23 cellular contexts compared by ENCODE assay signal in genomic region chr1:234402939-234403338, GRCh38. TPM values are rescaled to one million over a fixed set of nuclear protein-coding genes. Genes with fewer than 3 reads are reported as not detected.
A peak's percentile ranks its signal among the peaks of the same experiment; 100 is the strongest.
DNase-seq lines count a peak whose midpoint lies in the region; ATAC-seq, FAIRE-seq and TF ChIP-seq lines count a peak whose summit lies in the region.
"Had no signal": no experiment of that assay in that cellular context is flagged by ENCODE, and none has a peak within 500 bp of the region (broad histone marks: within the 10 kb centered on the region; RNA-seq: fewer than 3 reads in every experiment).

No MANE protein-coding gene starts in this region.

- H2AFZ ChIP-seq in K562 (ENCODE audit: low read depth, low read length) (no peak overlapping the region), OCI-LY7 (ENCODE audit: low read length) (no peak overlapping the region)

- H3K27ac Mint-ChIP-seq in activated naive CD8-positive, alpha-beta T cell = peak overlapping the region; percentile 76
- no peak overlapping the region for H3K27ac Mint-ChIP-seq in activated naive CD8-positive, alpha-beta T cell treated with anti-CD3 and anti-CD28 coated beads for 36 hours
- peak overlapping the region; percentile 6 for H3K27ac Mint-ChIP-seq in stimulated activated memory B cell treated with anti-CD40 and anti-IgM and Interleukin-4, amounts not matched to agents 10 μg/mL and 1 μg/mL and 100 μg/mL, for 72 hours

- no peak for TF ChIP-seq EP300 in K562 (IDR thresholded peaks at IDR 0.05; ENCODE audit: low read length)

- H3K9me2 ChIP-seq in OCI-LY7 (ENCODE audit: insufficient read depth, low read length) = no peaks in the 10 kb centered on the region

- intact Hi-C loops in K562 (cut with micrococcal nuclease) = no loop called here
- intact Hi-C loops in OCI-LY7 (cut with micrococcal nuclease; ENCODE audit: unreplicated experiment) = no loop called here

- 54% methylated on average over 3 of the region's 3 CpGs for WGBS in K562 (ENCODE audit: insufficient coverage, low coverage, missing lambda C conversion rate)

- H3K9ac ChIP-seq in K562 (ENCODE audit: insufficient read depth in 1 of 2, low read depth in 2 of 2, low read length in 2 of 2) = no peak overlapping the region

- H3K79me2 ChIP-seq in K562 (ENCODE audit: control insufficient read depth, insufficient read depth, low read length) (no peaks in the 10 kb centered on the region), OCI-LY7 (ENCODE audit: insufficient read depth, low read depth, low read length) (no peaks in the 10 kb centered on the region)

- no peak overlapping the region for H3K4me2 ChIP-seq in K562 (ENCODE audit: insufficient read depth, low read length)
- no peak overlapping the region for H3K4me2 ChIP-seq in OCI-LY7 (ENCODE audit: low read length)

- H3K27me3 Mint-ChIP-seq in activated naive CD8-positive, alpha-beta T cell = no peaks in the 10 kb centered on the region
- H3K27me3 Mint-ChIP-seq in activated naive CD8-positive, alpha-beta T cell treated with anti-CD3 and anti-CD28 coated beads for 36 hours = no peaks in the 10 kb centered on the region
- H3K27me3 Mint-ChIP-seq in stimulated activated memory B cell treated with anti-CD40 and anti-IgM and Interleukin-4, amounts not matched to agents 10 μg/mL and 1 μg/mL and 100 μg/mL, for 72 hours = no peaks in the 10 kb centered on the region
- H3K27me3 Mint-ChIP-seq: stimulated activated naive CD8-positive, alpha-beta T cell treated with anti-CD3 and anti-CD28 coated beads, Interleukin-15, amount 100 ng/mL, for 72 hours had no signal

- no peak overlapping the region for H3K4me3 Mint-ChIP-seq in activated naive CD8-positive, alpha-beta T cell
- no peak overlapping the region for H3K4me3 Mint-ChIP-seq in activated naive CD8-positive, alpha-beta T cell treated with anti-CD3 and anti-CD28 coated beads for 36 hours
- H3K4me3 Mint-ChIP-seq in stimulated activated memory B cell treated with anti-CD40 and anti-IgM and Interleukin-4, amounts not matched to agents 10 μg/mL and 1 μg/mL and 100 μg/mL, for 72 hours = no peak overlapping the region

- TF ChIP-seq RAD21 in K562 (CRISPR knock-in tag; conservative IDR thresholded peaks at IDR 0.05 in 1 of 2, IDR thresholded peaks at IDR 0.05 in 1 of 2) = no peak

- no peaks in the 10 kb centered on the region for H3K27me3 ChIP-seq in K562 (ENCODE audit: control insufficient read depth in 2 of 2, insufficient read depth in 2 of 2, low read length in 2 of 2)
- H3K27me3 ChIP-seq: breast epithelium, colonic mucosa, esophagus squamous epithelium, gastroesophageal sphincter, tibial artery had no signal

- no peak for ATAC-seq in K562
- ATAC-seq in stimulated activated memory B cell treated with anti-CD40 and anti-IgM and Interleukin-4, amounts not matched to agents 10 μg/mL and 1 μg/mL and 100 μg/mL, for 72 hours = no peak
- ATAC-seq: gastroesophageal sphincter; stimulated activated naive CD8-positive, alpha-beta T cell treated with anti-CD3 and anti-CD28 coated beads, Interleukin-15, amount 100 ng/mL, for 72 hours had no signal

- POLR2A ChIA-PET in K562 (lab: Yijun Ruan, JAX) (interaction anchor here (0.5 kb wide), 1 partner anchor 1218 kb away, joined by 4 read pairs; no protein-coding TSS in a partner anchor), OCI-LY7 (lab: Charles Lee) (no interaction called here)

- no peaks in the 10 kb centered on the region for H3K9me1 ChIP-seq in K562 (ENCODE audit: control insufficient read depth, insufficient read depth, low read length)

- H3K9me3 Mint-ChIP-seq in activated naive CD8-positive, alpha-beta T cell (ENCODE audit: low read depth) = no peaks in the 10 kb centered on the region
- no peaks in the 10 kb centered on the region for H3K9me3 Mint-ChIP-seq in activated naive CD8-positive, alpha-beta T cell treated with anti-CD3 and anti-CD28 coated beads for 36 hours
- H3K9me3 Mint-ChIP-seq in stimulated activated memory B cell treated with anti-CD40 and anti-IgM and Interleukin-4, amounts not matched to agents 10 μg/mL and 1 μg/mL and 100 μg/mL, for 72 hours = no peaks in the 10 kb centered on the region
- H3K9me3 Mint-ChIP-seq: stimulated activated naive CD8-positive, alpha-beta T cell treated with anti-CD3 and anti-CD28 coated beads, Interleukin-15, amount 100 ng/mL, for 72 hours had no signal

- H3K4me1 ChIP-seq in K562 (replicated peaks in 1 of 2; ENCODE audit: control insufficient read depth in 2 of 2, insufficient read depth in 2 of 2, low read length in 2 of 2) = peaks cover 0 to 5% of the 10 kb centered on the region in 2 experiments; a peak in 2 of 5 replicates
- peaks cover 3% of the 10 kb centered on the region for H3K4me1 ChIP-seq in OCI-LY7 (ENCODE audit: insufficient read depth, low read length, poor library complexity, severe bottlenecking)
- H3K4me1 ChIP-seq: breast epithelium, colonic mucosa, tibial artery had no signal

- peaks cover 18% of the 10 kb centered on the region for H3K36me3 Mint-ChIP-seq in activated naive CD8-positive, alpha-beta T cell
- H3K36me3 Mint-ChIP-seq in activated naive CD8-positive, alpha-beta T cell treated with anti-CD3 and anti-CD28 coated beads for 36 hours = peaks cover 25% of the 10 kb centered on the region
- peaks cover 35% of the 10 kb centered on the region for H3K36me3 Mint-ChIP-seq in stimulated activated memory B cell treated with anti-CD40 and anti-IgM and Interleukin-4, amounts not matched to agents 10 μg/mL and 1 μg/mL and 100 μg/mL, for 72 hours

- FAIRE-seq in K562 (lab: Jason Lieb, UNC) = no peak
- FAIRE-seq: keratinocyte had no signal

- BruUV-seq in K562 (replicated peaks; lab: Mats Ljungman, UMichigan) = no TSS peak
- no TSS peak for BruUV-seq in OCI-LY7 (replicated peaks; lab: Mats Ljungman, UMichigan)

- peaks cover 41% of the 10 kb centered on the region for H3K4me1 Mint-ChIP-seq in activated naive CD8-positive, alpha-beta T cell (ENCODE audit: low read depth)
- peaks cover 28% of the 10 kb centered on the region for H3K4me1 Mint-ChIP-seq in activated naive CD8-positive, alpha-beta T cell treated with anti-CD3 and anti-CD28 coated beads for 36 hours
- H3K4me1 Mint-ChIP-seq in stimulated activated memory B cell treated with anti-CD40 and anti-IgM and Interleukin-4, amounts not matched to agents 10 μg/mL and 1 μg/mL and 100 μg/mL, for 72 hours = peaks cover 36% of the 10 kb centered on the region

- H3K27ac ChIP-seq in K562 (ENCODE audit: extremely low read depth, low read depth, low read length) (no peak overlapping the region), OCI-LY7 (ENCODE audit: low read depth, low read length, poor library complexity, severe bottlenecking) (no peak overlapping the region)
- H3K27ac ChIP-seq: 22Rv1, breast epithelium, colonic mucosa, esophagus squamous epithelium, gastroesophageal sphincter, tibial artery had no signal

- H3K36me3 ChIP-seq in K562 (ENCODE audit: control insufficient read depth, insufficient read depth, low read length) (no peaks in the 10 kb centered on the region; the same call in 2 of the 3 replicates), OCI-LY7 (ENCODE audit: insufficient read depth, low read length) (peaks cover 37% of the 10 kb centered on the region)
- H3K36me3 ChIP-seq: breast epithelium, colonic mucosa had no signal

- H3K9me3 ChIP-seq in K562 (replicated peaks; ENCODE audit: control insufficient read depth, insufficient read depth, low read depth, low read length) = no peaks in the 10 kb centered on the region
- H3K9me3 ChIP-seq in OCI-LY7 (ENCODE audit: low read length) = no peaks in the 10 kb centered on the region; the same call in 1 of the 2 replicates
- H3K9me3 ChIP-seq: breast epithelium, colonic mucosa, esophagus squamous epithelium, gastroesophageal sphincter, tibial artery had no signal

- no peak for TF ChIP-seq POLR2A in K562 (conservative IDR thresholded peaks at IDR 0.05)

- H3K4me3 ChIP-seq in K562 (no peak overlapping the region), OCI-LY7 (ENCODE audit: low read depth, low read length, poor library complexity, severe bottlenecking) (no peak overlapping the region)
- H3K4me3 ChIP-seq: breast epithelium, colonic mucosa, esophagus squamous epithelium, gastroesophageal sphincter, skin epidermis, tibial artery had no signal

- in situ Hi-C loops in K562 (cut with MboI) = no loop called here

- no peaks in the 10 kb centered on the region for H4K20me1 ChIP-seq in K562 (replicated peaks; ENCODE audit: control insufficient read depth, insufficient read depth, low read length)
- no peaks in the 10 kb centered on the region for H4K20me1 ChIP-seq in OCI-LY7 (ENCODE audit: insufficient read depth, low read length)

- CTCF ChIA-PET in K562 (lab: Yijun Ruan, JAX; ENCODE audit: low intra/inter-chr PET ratio) = no interaction called here
- CTCF ChIA-PET in OCI-LY7 (lab: Charles Lee; ENCODE audit: unreplicated experiment) = no interaction called here

- DNase-seq in NCI-H82 (lab: John Stamatoyannopoulos, UW) = peak; percentile 43
- DNase-seq in NCI-H82 treated with DMSO at 0.1 percent for 48 hours (lab: John Stamatoyannopoulos, UW; ENCODE audit: unreplicated experiment) = no peak
- no peak for DNase-seq in activated naive CD8-positive, alpha-beta T cell treated with anti-CD3 and anti-CD28 coated beads for 36 hours
- no peak for DNase-seq in K562 (ENCODE audit: extremely low read depth in 1 of 4, low spot score in 3 of 4)
- DNase-seq in OCI-LY7 (ENCODE audit: low spot score) = no peak
- no peak for DNase-seq in DMS114 treated with DMSO at 0.1 percent for 48 hours (lab: John Stamatoyannopoulos, UW; ENCODE audit: unreplicated experiment)
- DNase-seq: AML-193; Calu3; colonic mucosa; EL; esophagus squamous epithelium; GOT3; NCI-H1048; NCI-H187 treated with DMSO at 0.1 percent for 48 hours; stimulated activated naive CD8-positive, alpha-beta T cell treated with anti-CD3 and anti-CD28 coated beads, Interleukin-15, amount 100 ng/mL, for 72 hours; tibial artery had no signal

- TF ChIP-seq CTCF in K562 (IDR thresholded peaks at IDR 0.05 in 2 of 3, conservative IDR thresholded peaks at IDR 0.05 in 1 of 3; ENCODE audit: insufficient read depth in 2 of 3, low read depth in 1 of 3, low read length in 3 of 3) (no peak), OCI-LY7 (conservative IDR thresholded peaks at IDR 0.05; ENCODE audit: low read length) (no peak)

RNA-seq across cellular contexts. Expression of gene COA6, which starts 29.7 kb away (rescaled TPM):
- total RNA-seq in activated naive CD8-positive, alpha-beta T cell treated with anti-CD3 and anti-CD28 coated beads for 36 hours = 10 to 100 TPM; 60.0 to 63.7 TPM
- 11.0 and 11.3 TPM in 2 replicates for total RNA-seq in K562 (2011; cell fraction: chromatin; rRNA removed; ENCODE audit: low replicate concordance)
- 18.5 and 22.6 TPM in 2 replicates for total RNA-seq in K562 (2011; cell fraction: nucleolus; rRNA removed)
- 18.0 and 19.1 TPM in 2 replicates for total RNA-seq in K562 (2011; cell fraction: nucleoplasm; rRNA removed)
- 92.1 and 131 TPM in 2 replicates for total RNA-seq in K562 (2014; rRNA removed)
- 134 and 151 TPM in 2 replicates for total RNA-seq in K562 (2014; rRNA removed; fragmentation: Illumina TruSeq; extraction: Trizol)
- 155 and 158 TPM in 2 replicates for total RNA-seq in K562 (2015; rRNA removed; fragmentation: Illumina TruSeq; extraction: Trizol)
- total RNA-seq in K562 (2021) = 102 and 112 TPM in 2 replicates
- 50.3 and 77.7 TPM in 2 replicates for polyA plus RNA-seq in K562 (2011; rRNA removed)
- 36.7 and 39.3 TPM in 2 replicates for polyA plus RNA-seq in K562 (2011; cell fraction: cytosol; rRNA removed)
- polyA plus RNA-seq in K562 (2011; cell fraction: nucleus; rRNA removed) = 17.7 and 23.9 TPM in 2 replicates
- 96.2 and 170 TPM in 2 replicates for polyA plus RNA-seq in K562 (2012)
- 91.5 and 119 TPM in 2 replicates for polyA plus RNA-seq in K562 (2014; fragmentation: Illumina TruSeq; extraction: Trizol)
- polyA plus RNA-seq in K562 (2014; fragmentation: Nextera tagmentation; extraction: Ambion mirVana) = 100 to 1,000 TPM; 171 to 187 TPM
- polyA plus RNA-seq in K562 (2014; rRNA removed) = 172 and 190 TPM in 2 replicates
- polyA minus RNA-seq in K562 (2011; rRNA and poly(A)+ RNA removed) = 12.1 and 12.6 TPM in 2 replicates
- polyA minus RNA-seq in K562 (2011; cell fraction: cytosol; rRNA and poly(A)+ RNA removed) = 16.4 and 25.5 TPM in 2 replicates
- 15.6 and 20.1 TPM in 2 replicates for polyA minus RNA-seq in K562 (2011; cell fraction: nucleus; rRNA and poly(A)+ RNA removed)
- total RNA-seq in OCI-LY7 (2014; rRNA removed; shearing (Covaris generic)) = 40.1 and 45.5 TPM in 2 replicates
- 30.7 and 35.2 TPM in 2 replicates for total RNA-seq in OCI-LY7 (2022)
